ENCODE assay signal across 8 cellular contexts in genomic region chr9:111661802-111662491, GRCh38. TPM values are rescaled to one million over a fixed set of nuclear protein-coding genes. Genes with fewer than 3 reads are reported as not detected.
DNase-seq lines count a peak whose midpoint lies in the region; ATAC-seq and TF ChIP-seq lines count a peak whose summit lies in the region.

No MANE protein-coding gene starts in this region.

- H3K27me3 ChIP-seq in CD8-positive, alpha-beta T cell (ENCODE audit: insufficient read depth, low read length), result no peaks in the 10 kb centered on the region
- H3K27me3 ChIP-seq in right cardiac atrium (ENCODE audit: control insufficient read depth, insufficient read depth) (no peaks in the 10 kb centered on the region), psoas muscle (ENCODE audit: insufficient read depth in 3 of 3, low read length in 2 of 3) (no peaks in the 10 kb centered on the region)

- CTCF ChIA-PET in CD8-positive, alpha-beta T cell (lab: Charles Lee), result interaction anchor here (0.8 kb wide), 1 partner anchor 31 kb away, joined by 3 read pairs; the partner anchor contains the start of gene DNAJC25

- peak overlapping the region; percentile 69 for H3K4me3 ChIP-seq in CD8-positive, alpha-beta T cell (ENCODE audit: low read depth, low read length)
- H3K4me3 ChIP-seq in right cardiac atrium (ENCODE audit: low read length) (peak overlapping the region; percentile 71), psoas muscle (peak overlapping the region; percentile 83)

- H3K27me3 Mint-ChIP-seq in CD8-positive, alpha-beta T cell (ENCODE audit: low read depth), result no peaks in the 10 kb centered on the region

- intact Hi-C loops in CD8-positive, alpha-beta T cell (cut with DNase I, micrococcal nuclease), result loop anchor here (1.0 to 10.0 kb wide), 8 partner anchors 31 to 1053 kb away; partner anchors contain the start of genes DNAJC25 (in 2 of the 2), UGCG (in 2 of the 2), ECPAS (in 1 of the 2) and INIP (in 1 of the 2)
- intact Hi-C loops in right cardiac atrium (cut with DNase I) (no loop called here), psoas muscle (cut with DNase I) (no loop called here)

- peaks cover 15% of the 10 kb centered on the region for H3K36me3 Mint-ChIP-seq in CD8-positive, alpha-beta T cell

- TF ChIP-seq CTCF in CD8-positive, alpha-beta T cell (IDR thresholded peaks at IDR 0.05), result no peak
- no peak for TF ChIP-seq CTCF in psoas muscle (IDR thresholded peaks at IDR 0.05)

- peaks cover 24% of the 10 kb centered on the region for H3K4me1 ChIP-seq in CD8-positive, alpha-beta T cell (ENCODE audit: insufficient read depth, low read length)
- H3K4me1 ChIP-seq in right cardiac atrium (ENCODE audit: control insufficient read depth, insufficient read depth, low read length), result peaks cover 2% of the 10 kb centered on the region
- H3K4me1 ChIP-seq in psoas muscle, result peaks cover 6% of the 10 kb centered on the region

- H3K4me1 Mint-ChIP-seq in CD8-positive, alpha-beta T cell (ENCODE audit: low read depth), result peaks cover 42% of the 10 kb centered on the region

- no peaks in the 10 kb centered on the region for H3K9me3 Mint-ChIP-seq in CD8-positive, alpha-beta T cell

- H3K27ac Mint-ChIP-seq in CD8-positive, alpha-beta T cell, result peak overlapping the region; percentile 92

- peak overlapping the region; percentile 95 for H3K4me3 Mint-ChIP-seq in CD8-positive, alpha-beta T cell

- peaks cover 3% of the 10 kb centered on the region for H3K36me3 ChIP-seq in CD8-positive, alpha-beta T cell (ENCODE audit: insufficient read depth, low read length)
- peaks cover 3 to 4% of the 10 kb centered on the region in 2 donors for H3K36me3 ChIP-seq in psoas muscle (ENCODE audit: insufficient read depth in 1 of 2, low read depth in 1 of 2)

- H3K27ac ChIP-seq in CD8-positive, alpha-beta T cell (ENCODE audit: low read depth, low read length), result peak overlapping the region; percentile 50
- H3K27ac ChIP-seq in angular gyrus (ENCODE audit: low read depth, low read length) (peak overlapping the region; percentile 65), right cardiac atrium (ENCODE audit: low read length) (peak overlapping the region; percentile 61), psoas muscle (peak overlapping the region; percentile 59)

- POLR2A ChIA-PET in CD8-positive, alpha-beta T cell (lab: Charles Lee), result interaction anchor here (3.3 kb wide), 1 partner anchor 31 kb away, joined by 16 read pairs; the partner anchor contains the start of gene DNAJC25

- DNase-seq in CD8-positive, alpha-beta T cell, result peak in 6 of 7 experiments; percentile 3 to 58 (median 26)
- DNase-seq in SK-N-DZ (ENCODE audit: low spot score) (peak; percentile 40), right cardiac atrium (peak; percentile 51 to 82 (median 81)), psoas muscle (peak; percentile 41 to 67), DMS114 treated with DMSO at 0.1 percent for 48 hours (lab: John Stamatoyannopoulos, UW; ENCODE audit: unreplicated experiment) (no peak)

- ATAC-seq in CD8-positive, alpha-beta T cell, result peak; percentile 26
- peak; percentile 39 for ATAC-seq in GM19395 (IDR thresholded peaks at IDR 0.05; ENCODE audit: unreplicated experiment)
- ATAC-seq in HG03460 (IDR thresholded peaks at IDR 0.05; ENCODE audit: unreplicated experiment), result peak; percentile 33
- ATAC-seq in right cardiac atrium, result peak; percentile 78 to 81
- peak; percentile 51 to 73 (median 65) for ATAC-seq in psoas muscle

- WGBS in right cardiac atrium, result under 1% methylated on average over 57 of the region's 57 CpGs
- WGBS in psoas muscle, 3 donors, result 0 to 1% (median 1%) methylated on average over 51 to 57 of the region's 57 CpGs

- H3K9me3 ChIP-seq in CD8-positive, alpha-beta T cell (ENCODE audit: low read length), result no peaks in the 10 kb centered on the region
- H3K9me3 ChIP-seq in right cardiac atrium (ENCODE audit: control insufficient read depth, low read length) (no peaks in the 10 kb centered on the region), psoas muscle (no peaks in the 10 kb centered on the region)

RNA-seq across cellular contexts. Expression of gene GNG10, which starts 0.5 kb away (rescaled TPM):
- total RNA-seq in CD8-positive, alpha-beta T cell, result 1 to 10 TPM; 1.6 to 2.6 TPM
- 101 and 110 TPM in 2 replicates for polyA plus RNA-seq in SK-N-DZ (2014; cell fraction: cytosol; rRNA removed)
- polyA plus RNA-seq in SK-N-DZ (2014; cell fraction: nucleus; rRNA removed), result 56.8 and 81.3 TPM in 2 replicates
- 10 to 100 TPM; 24.7 to 31.9 (median 29.4) TPM for total RNA-seq in right cardiac atrium
- polyA plus RNA-seq in right cardiac atrium, result 41.9 TPM
- 10 to 100 TPM; 12.0 to 22.3 (median 16.4) TPM for total RNA-seq in psoas muscle
- 10 to 100 TPM; 13.7 to 17.3 (median 14.9) TPM for polyA plus RNA-seq in psoas muscle

RNA-seq across cellular contexts. Expression of gene DNAJC25, which starts 30.8 kb away (rescaled TPM):
- total RNA-seq in CD8-positive, alpha-beta T cell, result 1 to 10 TPM; 5.8 to 7.2 TPM
- polyA plus RNA-seq in SK-N-DZ (2014; cell fraction: cytosol; rRNA removed), result 10.2 and 10.4 TPM in 2 replicates
- polyA plus RNA-seq in SK-N-DZ (2014; cell fraction: nucleus; rRNA removed), result 8.7 and 11.6 TPM in 2 replicates
- 1 to 10 TPM; 4.4 to 7.2 (median 5.8) TPM for total RNA-seq in right cardiac atrium
- polyA plus RNA-seq in right cardiac atrium, result 5.0 TPM
- total RNA-seq in psoas muscle, result 1 to 10 TPM; 1.9 to 5.6 (median 4.5) TPM
- polyA plus RNA-seq in psoas muscle, result 10 to 100 TPM in 2 of 3 donors, 1 to 10 TPM in 1; 7.4 to 20.1 (median 19.9) TPM

Comparison
In these comparisons a context has a peak if more than half of its experiments do, and no peak if none do; other contexts are left out.
1. ATAC-seq: peak in every context shown above with its lines; median percentile 80 in right cardiac atrium; 65 in psoas muscle; 39 in GM19395; 33 in HG03460; 26 in CD8-positive, alpha-beta T cell.
2. intact Hi-C loops: an anchor here in CD8-positive, alpha-beta T cell (1.0 to 10.0 kb wide); none called in right cardiac atrium and psoas muscle.